Comparison of ENCODE assay signal across 18 cellular contexts in the genomic region with DNA sequence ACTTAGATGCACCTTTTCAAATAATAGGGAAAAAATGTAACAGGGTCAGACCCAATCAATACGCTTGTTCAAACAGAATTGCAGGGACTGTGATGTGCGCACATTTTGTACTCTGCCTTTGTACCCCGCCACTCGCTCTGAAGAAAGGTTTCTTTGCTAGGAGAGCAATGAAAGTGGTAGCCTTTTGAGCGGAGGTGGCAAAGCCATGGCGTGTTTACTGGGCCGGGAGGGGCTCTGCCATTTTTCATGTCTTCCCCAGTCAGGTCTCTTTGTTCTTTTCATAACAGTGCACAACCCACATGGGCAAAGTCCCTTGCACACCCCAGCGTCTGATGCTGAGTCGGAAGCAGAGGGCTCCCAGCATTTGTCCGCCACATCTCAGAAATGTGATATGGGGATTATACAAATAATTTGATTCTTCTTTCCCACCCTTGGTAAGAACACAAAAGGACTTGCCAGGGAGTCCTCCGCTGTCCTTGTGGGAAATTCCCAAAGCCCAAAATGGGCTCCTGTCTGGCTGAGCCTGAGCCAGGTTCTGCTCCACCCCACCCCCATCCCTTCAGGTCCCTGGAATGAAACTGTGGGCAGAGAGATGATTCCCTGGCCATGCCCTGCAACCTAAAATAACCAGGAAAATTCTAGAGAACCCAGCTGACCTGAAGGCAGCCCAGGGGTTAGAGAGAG. TPM values are rescaled to one million over a fixed set of nuclear protein-coding genes. Genes with fewer than 3 reads are reported as not detected.
A peak's percentile ranks its signal among the peaks of the same experiment; 100 is the strongest.
DNase-seq lines count a peak whose midpoint lies in the region; ATAC-seq, FAIRE-seq and TF ChIP-seq lines count a peak whose summit lies in the region.
"Had no signal": no experiment of that assay in that cellular context is flagged by ENCODE, and none has a peak within 500 bp of the region (broad histone marks: within the 10 kb centered on the region; RNA-seq: fewer than 3 reads in every experiment).

No MANE protein-coding gene starts in this region.

- H3K27me3 ChIP-seq in H1 (replicated peaks in 1 of 4; ENCODE audit: control insufficient read depth in 3 of 4, extremely low read depth in 1 of 4, insufficient read depth in 3 of 4, low read length in 3 of 4) (no peaks in the 10 kb centered on the region), right lobe of liver (no peaks in the 10 kb centered on the region), trophoblast cell (ENCODE audit: insufficient read depth, low read length) (no peaks in the 10 kb centered on the region), mesenchymal stem cell (ENCODE audit: control insufficient read depth in 1 of 2, insufficient read depth in 1 of 2, low read length in 2 of 2) (peaks cover 16 to 45% of the 10 kb centered on the region in 2 experiments)

- H3K14ac ChIP-seq in H1 (ENCODE audit: insufficient read length) (no peak overlapping the region), trophoblast cell (ENCODE audit: low read length) (no peak overlapping the region), mesenchymal stem cell (ENCODE audit: low read length in 2 of 2) (no peak overlapping the region)

- TF ChIP-seq CTCF in H1 (IDR thresholded peaks at IDR 0.05; ENCODE audit: control extremely low read depth in 1 of 3, insufficient read depth in 1 of 3, low read depth in 1 of 3, low read length in 3 of 3) (no peak), right lobe of liver (IDR thresholded peaks at IDR 0.05) (no peak)

- no peak overlapping the region for H2BK20ac ChIP-seq in H1 (ENCODE audit: low read length)

- POLR2A ChIA-PET in H1 (lab: Charles Lee; ENCODE audit: partially characterized antibody) (interaction anchor here (0.7 kb wide), 1 partner anchor 13 kb away, joined by 3 read pairs; no protein-coding TSS in a partner anchor), HEK293T (lab: Yijun Ruan, JAX) (no interaction called here)

- H3K9me3 ChIP-seq in H1 (ENCODE audit: insufficient read depth in 2 of 2, low read depth in 1 of 2, low read length in 1 of 2) (no peaks in the 10 kb centered on the region), right lobe of liver (no peaks in the 10 kb centered on the region), trophoblast cell (ENCODE audit: insufficient read depth, low read depth, low read length) (no peaks in the 10 kb centered on the region), mesenchymal stem cell (ENCODE audit: control insufficient read depth, low read length) (no peaks in the 10 kb centered on the region)

- H4K8ac ChIP-seq in H1 (ENCODE audit: extremely low read depth, insufficient read depth, low read length) (no peak overlapping the region), trophoblast cell (ENCODE audit: low read depth, low read length) (no peak overlapping the region), mesenchymal stem cell (ENCODE audit: low read length) (no peak overlapping the region)

- H2AK5ac ChIP-seq in H1 (ENCODE audit: low read depth, low read length) = no peak overlapping the region
- H2AK5ac ChIP-seq in trophoblast cell (ENCODE audit: low read length) = no peak overlapping the region
- no peak overlapping the region for H2AK5ac ChIP-seq in mesenchymal stem cell (ENCODE audit: low read length, severe bottlenecking)

- H3K4me1 ChIP-seq in H1 (replicated peaks in 1 of 4; ENCODE audit: control insufficient read depth in 3 of 4, insufficient read depth in 4 of 4, low read length in 3 of 4) (no peaks in the 10 kb centered on the region; a peak in 1 of 7 replicates), right lobe of liver (peaks cover 0 to 22% (median 9%) of the 10 kb centered on the region in 4 donors), trophoblast cell (ENCODE audit: control insufficient read depth in 1 of 2, insufficient read depth in 2 of 2, low read length in 2 of 2) (no peaks in the 10 kb centered on the region), mesenchymal stem cell (ENCODE audit: control insufficient read depth, insufficient read depth, low read depth, low read length) (no peaks in the 10 kb centered on the region)

- peaks cover 0 to 4% (median 0%) of the 10 kb centered on the region in 4 experiments; a peak in 1 of 8 replicates for H3K36me3 ChIP-seq in H1 (ENCODE audit: control insufficient read depth in 2 of 4, insufficient read depth in 4 of 4, low read length in 3 of 4)
- no peaks in the 10 kb centered on the region for H3K36me3 ChIP-seq in right lobe of liver
- peaks cover 26 to 47% of the 10 kb centered on the region in 2 experiments for H3K36me3 ChIP-seq in trophoblast cell (ENCODE audit: control insufficient read depth in 1 of 2, insufficient read depth in 2 of 2, low read length in 2 of 2)
- H3K36me3 ChIP-seq in mesenchymal stem cell (ENCODE audit: control insufficient read depth in 1 of 2, insufficient read depth in 2 of 2, low read depth in 1 of 2, low read length in 2 of 2) = no peaks in the 10 kb centered on the region

- H4K12ac ChIP-seq in trophoblast cell (ENCODE audit: low read depth, low read length) = no peak overlapping the region

- no peak overlapping the region for H3K27ac ChIP-seq in H1 (ENCODE audit: low read depth, low read length)
- peak overlapping the region in 2 of 3 donors; percentile 48 to 79 for H3K27ac ChIP-seq in right lobe of liver
- no peak overlapping the region for H3K27ac ChIP-seq in trophoblast cell (ENCODE audit: low read depth, low read length)
- no peak overlapping the region for H3K27ac ChIP-seq in mesenchymal stem cell (ENCODE audit: low read length, poor library complexity, severe bottlenecking)
- H3K27ac ChIP-seq: HL-60 had no signal

- WGBS in H1 (ENCODE audit: extremely low coverage in 1 of 2, insufficient coverage in 1 of 2, insufficient read length in 1 of 2, insufficient replicate concordance in 2 of 2, low coverage in 1 of 2, low lambda C conversion rate in 2 of 2, missing lambda C conversion rate in 1 of 2), 2 experiments = 94% methylated on average over 11 of the region's 11 CpGs; no CpG with 5 or more reads in 1 of the 2 experiments
- 35% methylated on average over 11 of the region's 11 CpGs for WGBS in right lobe of liver (ENCODE audit: insufficient coverage, low coverage, low lambda C conversion rate, missing lambda C conversion rate)
- WGBS in trophoblast cell (ENCODE audit: extremely low coverage, insufficient coverage, insufficient read length) = no CpG with 5 or more reads among the region's 11 CpGs
- WGBS in mesenchymal stem cell = 92% methylated on average over 10 of the region's 11 CpGs

- no peak for TF ChIP-seq EP300 in H1 (IDR thresholded peaks at IDR 0.05; ENCODE audit: borderline replicate concordance in 1 of 2, low read depth in 2 of 2, low read length in 2 of 2)

- H3K4me3 ChIP-seq in H1 (ENCODE audit: extremely low read depth in 1 of 4, insufficient read depth in 2 of 4, low read depth in 3 of 4, low read length in 4 of 4) (no peak overlapping the region), right lobe of liver (peak overlapping the region; percentile 3 to 34 (median 32)), trophoblast cell (ENCODE audit: low read depth, low read length) (no peak overlapping the region), mesenchymal stem cell (ENCODE audit: insufficient read depth in 1 of 2, low read depth in 1 of 2, low read length in 2 of 2) (no peak overlapping the region)

- H2BK15ac ChIP-seq in H1 (ENCODE audit: low read length) = no peak overlapping the region
- no peak overlapping the region for H2BK15ac ChIP-seq in mesenchymal stem cell (ENCODE audit: low read depth, poor library complexity, severe bottlenecking)

- H3K4me2 ChIP-seq in H1 (ENCODE audit: insufficient read depth in 1 of 2, low read depth in 2 of 2, low read length in 2 of 2) = no peak overlapping the region
- H3K4me2 ChIP-seq in trophoblast cell (ENCODE audit: low read length) = no peak overlapping the region
- no peak overlapping the region for H3K4me2 ChIP-seq in mesenchymal stem cell (ENCODE audit: low read length, poor library complexity, severe bottlenecking)

- H3K79me2 ChIP-seq in H1 (ENCODE audit: control insufficient read depth in 1 of 2, insufficient read depth in 2 of 2, low read length in 2 of 2) (no peaks in the 10 kb centered on the region), trophoblast cell (ENCODE audit: control insufficient read depth, insufficient read depth, low read length, poor library complexity) (no peaks in the 10 kb centered on the region)

- CTCF ChIA-PET in H1 (lab: Charles Lee; ENCODE audit: partially characterized antibody) (interaction anchor here (0.6 to 1.9 kb wide), 4 partner anchors 7 to 422 kb away, joined by 4 to 17 read pairs (median 5); no protein-coding TSS in a partner anchor), HEK293T (lab: Yijun Ruan, JAX) (no interaction called here)

- H3K56ac ChIP-seq in H1 (replicated peaks; ENCODE audit: insufficient read length, low read depth, low read length) = no peak overlapping the region

- no peak for TF ChIP-seq RAD21 in H1 (IDR thresholded peaks at IDR 0.05 in 1 of 2, conservative IDR thresholded peaks at IDR 0.05 in 1 of 2; ENCODE audit: low read depth in 2 of 2, low read length in 2 of 2)

- H3K23me2 ChIP-seq in H1 (ENCODE audit: low read depth, low read length) = no peaks in the 10 kb centered on the region

- H2AFZ ChIP-seq in H1 (ENCODE audit: low read length) (no peak overlapping the region), trophoblast cell (ENCODE audit: insufficient read depth, low read length, poor library complexity) (no peak overlapping the region), mesenchymal stem cell (ENCODE audit: low read depth, low read length) (no peak overlapping the region)

- H2BK5ac ChIP-seq in H1 (ENCODE audit: low read depth, low read length) (no peak overlapping the region), trophoblast cell (ENCODE audit: low read depth, low read length, poor library complexity) (no peak overlapping the region), mesenchymal stem cell (ENCODE audit: low read depth, low read length, poor library complexity, severe bottlenecking) (no peak overlapping the region)

- H3K79me1 ChIP-seq in H1 (ENCODE audit: low read depth, low read length) (no peaks in the 10 kb centered on the region), trophoblast cell (ENCODE audit: low read length) (no peaks in the 10 kb centered on the region), mesenchymal stem cell (replicated peaks; ENCODE audit: low read length, poor library complexity, severe bottlenecking) (no peaks in the 10 kb centered on the region)

- H3K18ac ChIP-seq in H1 (ENCODE audit: extremely low read depth, low read length) (no peak overlapping the region), trophoblast cell (ENCODE audit: low read length) (no peak overlapping the region), mesenchymal stem cell (ENCODE audit: low read depth in 1 of 2, low read length in 2 of 2) (no peak overlapping the region)

- H3K23ac ChIP-seq in H1 (ENCODE audit: insufficient read length) (no peak overlapping the region), trophoblast cell (ENCODE audit: low read length) (no peak overlapping the region), mesenchymal stem cell (ENCODE audit: low read length in 2 of 2) (no peak overlapping the region)

- H4K5ac ChIP-seq in H1 (ENCODE audit: insufficient read length, low read depth, low read length) = no peak overlapping the region

- DNase-seq in NCI-H69 (lab: John Stamatoyannopoulos, UW) (peak; percentile 52), H1 (ENCODE audit: low read depth in 1 of 2, low spot score in 2 of 2) (no peak), right lobe of liver (peak in 1 of 3 donors; percentile 72), trophoblast cell (no peak), HEK293T (ENCODE audit: extremely low spot score) (no peak), mesenchymal stem cell (no peak), RKO (ENCODE audit: low spot score) (no peak), cerebellar cortex (ENCODE audit: low spot score) (no peak)
- DNase-seq: ACHN; COR-L47; DMS153; NCI-H187; NCI-H446; NK-92 treated with Interleukin-12 subunit alpha and Interleukin-12 subunit beta, amount 100 ng/mL, for 24 hours; RPMI8226; SIG-M5 had no signal

- no peak for FAIRE-seq in H1 (lab: Jason Lieb, UNC)

- H2BK12ac ChIP-seq in H1 (ENCODE audit: low read depth, low read length) (no peak overlapping the region), trophoblast cell (ENCODE audit: low read length) (no peak overlapping the region), mesenchymal stem cell (ENCODE audit: low read length in 2 of 2) (no peak overlapping the region)

- H3K9ac ChIP-seq in H1 (replicated peaks in 1 of 4; ENCODE audit: extremely low read depth in 1 of 4, low read depth in 3 of 4, low read length in 3 of 4) = no peak overlapping the region
- no peak overlapping the region for H3K9ac ChIP-seq in trophoblast cell (ENCODE audit: low read length)
- no peak overlapping the region for H3K9ac ChIP-seq in mesenchymal stem cell (ENCODE audit: low read length)

- peak; percentile 72 to 83 (median 81) for ATAC-seq in right lobe of liver
- ATAC-seq: HCT116 had no signal

- intact Hi-C loops in right lobe of liver (cut with DNase I) = no loop called here

- H4K91ac ChIP-seq in H1 (replicated peaks; ENCODE audit: insufficient read length, low read length) (no peak overlapping the region), trophoblast cell (ENCODE audit: low read depth, low read length) (peak overlapping the region; percentile 42), mesenchymal stem cell (ENCODE audit: low read length) (no peak overlapping the region)

- no peaks in the 10 kb centered on the region for H4K20me1 ChIP-seq in H1 (replicated peaks in 1 of 2; ENCODE audit: control insufficient read depth in 1 of 2, insufficient read depth in 2 of 2, low read length in 2 of 2)

- TF ChIP-seq POLR2A in H1 (IDR thresholded peaks at IDR 0.05; ENCODE audit: control extremely low read depth in 1 of 2, low read depth in 2 of 2, low read length in 2 of 2) = no peak
- TF ChIP-seq POLR2A in right lobe of liver (IDR thresholded peaks at IDR 0.05) = no peak

- H3K4ac ChIP-seq in H1 (replicated peaks; ENCODE audit: insufficient read length, low read depth, low read length) (no peak overlapping the region), trophoblast cell (ENCODE audit: low read depth, low read length) (no peak overlapping the region), mesenchymal stem cell (ENCODE audit: low read depth in 1 of 2, low read length in 2 of 2) (no peak overlapping the region)

- no peak overlapping the region for H2BK120ac ChIP-seq in H1 (replicated peaks; ENCODE audit: low read depth, low read length)
- no peak overlapping the region for H2BK120ac ChIP-seq in trophoblast cell (ENCODE audit: insufficient read depth, low read length, poor library complexity)
- no peak overlapping the region for H2BK120ac ChIP-seq in mesenchymal stem cell (ENCODE audit: low read depth, low read length)

RNA-seq across cellular contexts. Expression of a gene that starts 36.6 kb away (rescaled TPM):
- 161 and 181 TPM in 2 replicates for total RNA-seq in H1 (2021; fragmentation: NEBNext Ultra II Directional; extraction: Animal tissue kit (Norgen Biotek cat#: 25700))
- 67.4 and 70.7 TPM in 2 replicates for polyA plus RNA-seq in H1 (2011; rRNA removed)
- polyA plus RNA-seq in H1 (2011; cell fraction: cytosol; rRNA removed) = 181 TPM
- polyA plus RNA-seq in H1 (2011; cell fraction: nucleus; rRNA removed) = 41.0 TPM
- polyA plus RNA-seq in H1 (2012, experiment 1 of 2) = 228 to 336 TPM (median 257 TPM) in 4 replicates
- polyA plus RNA-seq in H1 (2012, experiment 2 of 2) = 25.3 TPM
- polyA plus RNA-seq in H1 (2013, experiment 1 of 2) = 125 TPM
- polyA plus RNA-seq in H1 (2013, experiment 2 of 2) = 113 TPM
- 35.3 and 53.0 TPM in 2 replicates for polyA minus RNA-seq in H1 (2011; rRNA and poly(A)+ RNA removed)
- 128 TPM for polyA minus RNA-seq in H1 (2011; cell fraction: cytosol; rRNA and poly(A)+ RNA removed)
- polyA minus RNA-seq in H1 (2011; cell fraction: nucleus; rRNA and poly(A)+ RNA removed) = 70.9 TPM
- total RNA-seq in right lobe of liver = 10 to 100 TPM; 50.3 to 79.1 (median 56.9) TPM
- polyA plus RNA-seq in trophoblast cell (2013) = 114 and 118 TPM in 2 replicates
- 134 TPM for polyA plus RNA-seq in mesenchymal stem cell (2013, experiment 1 of 2)
- 133 TPM for polyA plus RNA-seq in mesenchymal stem cell (2013, experiment 2 of 2)

Comparison
In these comparisons a context has a peak if more than half of its experiments do, and no peak if none do; other contexts are left out.
1. H3K27ac ChIP-seq: peak in right lobe of liver (2 of 3); none in H1 (single experiment), trophoblast cell (single experiment) and mesenchymal stem cell (single experiment).
2. H3K4me3 ChIP-seq: peak in right lobe of liver (3 of 3); none in H1 (0 of 4), trophoblast cell (single experiment) and mesenchymal stem cell (0 of 2).